ENCODE assay signal across 10 cellular contexts in the genomic region with DNA sequence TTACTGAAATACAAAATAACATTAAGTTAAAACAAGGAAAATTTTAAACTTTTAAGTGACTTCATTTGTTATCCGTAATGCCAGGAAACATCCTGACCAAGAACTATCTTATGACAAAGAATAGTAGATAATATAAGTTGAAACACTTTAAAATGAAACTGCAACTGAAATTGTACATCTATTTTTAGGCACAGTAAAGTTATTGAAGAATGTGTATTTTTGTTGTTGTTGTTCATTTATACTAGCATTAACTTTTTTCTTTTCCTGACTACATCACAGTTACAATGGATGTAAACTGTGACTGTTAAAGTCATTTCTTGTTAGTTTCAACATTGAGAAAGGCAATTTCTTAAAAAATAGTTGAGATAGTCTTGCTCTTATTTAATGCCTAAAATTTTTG. TPM values are rescaled to one million over a fixed set of nuclear protein-coding genes. Genes with fewer than 3 reads are reported as not detected.
DNase-seq lines count a peak whose midpoint lies in the region; ATAC-seq and TF ChIP-seq lines count a peak whose summit lies in the region.
"Had no signal": no experiment of that assay in that cellular context is flagged by ENCODE, and none has a peak within 500 bp of the region (broad histone marks: within the 10 kb centered on the region; RNA-seq: fewer than 3 reads in every experiment).

No MANE protein-coding gene starts in this region.

- TF ChIP-seq POLR2A in prostate gland (IDR thresholded peaks at IDR 0.05): no peak

- POLR2A ChIA-PET in AG04449 (lab: Yijun Ruan, JAX): interaction anchor here (4.4 kb wide), 1 partner anchor 92 kb away, joined by 41 read pairs; no protein-coding TSS in a partner anchor
- POLR2A ChIA-PET in activated CD8-positive, alpha-beta T cell treated with anti-CD3 and anti-CD28 coated beads for 36 hours (lab: Charles Lee): interaction anchor here (1.3 kb wide), 1 partner anchor 40 kb away, joined by 4 read pairs; a partner anchor contains a TSS

- peaks cover 2% of the 10 kb centered on the region; the same call in 1 of the 2 replicates for H3K27me3 Mint-ChIP-seq in HFFc6 (ENCODE audit: insufficient read depth)
- H3K27me3 Mint-ChIP-seq in activated CD8-positive, alpha-beta T cell treated with anti-CD3 and anti-CD28 coated beads for 36 hours: peaks cover 44% of the 10 kb centered on the region
- peaks cover 74% of the 10 kb centered on the region for H3K27me3 Mint-ChIP-seq in T-helper 2 cell treated with Interferon-gamma antibody and Interleukin-4, amounts not matched to agents 5 μg/mL and 100 μg/mL, for 36 hours (ENCODE audit: low read depth)

- intact Hi-C loops in prostate gland (cut with DNase I): no loop called here
- intact Hi-C loops in activated CD8-positive, alpha-beta T cell treated with anti-CD3 and anti-CD28 coated beads for 36 hours (cut with micrococcal nuclease): no loop called here

- H3K36me3 ChIP-seq in prostate gland: no peaks in the 10 kb centered on the region
- H3K36me3 ChIP-seq: WERI-Rb-1 had no signal

- H3K4me1 Mint-ChIP-seq in HFFc6 (ENCODE audit: low read depth): peaks cover 56% of the 10 kb centered on the region
- H3K4me1 Mint-ChIP-seq in activated CD8-positive, alpha-beta T cell treated with anti-CD3 and anti-CD28 coated beads for 36 hours (ENCODE audit: low read depth): peaks cover 14% of the 10 kb centered on the region
- peaks cover 19% of the 10 kb centered on the region for H3K4me1 Mint-ChIP-seq in T-helper 2 cell treated with Interferon-gamma antibody and Interleukin-4, amounts not matched to agents 5 μg/mL and 100 μg/mL, for 36 hours (ENCODE audit: low read depth)

- no peaks in the 10 kb centered on the region for H3K4me1 ChIP-seq in prostate gland (replicated peaks)

- H3K9me3 ChIP-seq in prostate gland: no peaks in the 10 kb centered on the region

- no peak for ATAC-seq in activated CD8-positive, alpha-beta T cell treated with anti-CD3 and anti-CD28 coated beads for 36 hours
- no peak for ATAC-seq in HG03095 (IDR thresholded peaks at IDR 0.05; ENCODE audit: unreplicated experiment)

- no peaks in the 10 kb centered on the region for H3K27me3 ChIP-seq in prostate gland (replicated peaks; ENCODE audit: insufficient read depth)

- H3K36me3 Mint-ChIP-seq in HFFc6 (ENCODE audit: low read depth): peaks cover 51% of the 10 kb centered on the region
- H3K36me3 Mint-ChIP-seq in activated CD8-positive, alpha-beta T cell treated with anti-CD3 and anti-CD28 coated beads for 36 hours (ENCODE audit: low read depth): no peaks in the 10 kb centered on the region
- no peaks in the 10 kb centered on the region for H3K36me3 Mint-ChIP-seq in T-helper 2 cell treated with Interferon-gamma antibody and Interleukin-4, amounts not matched to agents 5 μg/mL and 100 μg/mL, for 36 hours (ENCODE audit: low read depth)

- peak overlapping the region; percentile 74 to 80 for H3K27ac ChIP-seq in prostate gland
- H3K27ac ChIP-seq: WERI-Rb-1 had no signal

- no peaks in the 10 kb centered on the region for H3K9me3 Mint-ChIP-seq in HFFc6
- no peaks in the 10 kb centered on the region for H3K9me3 Mint-ChIP-seq in activated CD8-positive, alpha-beta T cell treated with anti-CD3 and anti-CD28 coated beads for 36 hours
- H3K9me3 Mint-ChIP-seq in T-helper 2 cell treated with Interferon-gamma antibody and Interleukin-4, amounts not matched to agents 5 μg/mL and 100 μg/mL, for 36 hours: no peaks in the 10 kb centered on the region

- H3K4me3 Mint-ChIP-seq in HFFc6: peak overlapping the region; percentile 92
- H3K4me3 Mint-ChIP-seq in activated CD8-positive, alpha-beta T cell treated with anti-CD3 and anti-CD28 coated beads for 36 hours: no peak overlapping the region
- no peak overlapping the region for H3K4me3 Mint-ChIP-seq in T-helper 2 cell treated with Interferon-gamma antibody and Interleukin-4, amounts not matched to agents 5 μg/mL and 100 μg/mL, for 36 hours
- H3K4me3 Mint-ChIP-seq: B cell had no signal

- CTCF ChIA-PET in AG04449 (lab: Yijun Ruan, JAX): interaction anchor here (6.9 to 9.1 kb wide), 4 partner anchors 8 to 118 kb away, joined by 90 to 219 read pairs (median 114); no protein-coding TSS in a partner anchor
- CTCF ChIA-PET in activated CD8-positive, alpha-beta T cell treated with anti-CD3 and anti-CD28 coated beads for 36 hours (lab: Charles Lee): interaction anchor here (1.5 to 5.4 kb wide), 2 partner anchors 116 to 117 kb away, joined by 3 to 30 read pairs; no protein-coding TSS in a partner anchor

- DNase-seq in AG04449 (ENCODE audit: low read depth, low spot score) (no peak), HFFc6 (no peak), dedifferentiated amniotic fluid mesenchymal stem cell (ENCODE audit: extremely low spot score) (peak; percentile 15), prostate gland (ENCODE audit: low spot score) (no peak), globus pallidus (ENCODE audit: low spot score) (no peak)
- no peak for DNase-seq in activated CD8-positive, alpha-beta T cell treated with anti-CD3 and anti-CD28 coated beads for 36 hours
- no peak for DNase-seq in T-helper 2 cell treated with Interferon-gamma antibody and Interleukin-4, amounts not matched to agents 5 μg/mL and 100 μg/mL, for 36 hours (ENCODE audit: low spot score)
- DNase-seq: WERI-Rb-1 had no signal

- TF ChIP-seq CTCF in AG04449 (IDR thresholded peaks at IDR 0.05; ENCODE audit: insufficient read depth, low read length, missing control alignments) (no peak), HFFc6 (IDR thresholded peaks at IDR 0.05) (no peak), prostate gland (IDR thresholded peaks at IDR 0.05) (no peak)
- no peak for TF ChIP-seq CTCF in activated CD8-positive, alpha-beta T cell treated with anti-CD3 and anti-CD28 coated beads for 36 hours (IDR thresholded peaks at IDR 0.05)

- WGBS in prostate gland: 62% methylated on average over 1 of the region's 1 CpG

- peak overlapping the region; percentile 88 for H3K27ac Mint-ChIP-seq in HFFc6
- no peak overlapping the region for H3K27ac Mint-ChIP-seq in activated CD8-positive, alpha-beta T cell treated with anti-CD3 and anti-CD28 coated beads for 36 hours
- H3K27ac Mint-ChIP-seq in T-helper 2 cell treated with Interferon-gamma antibody and Interleukin-4, amounts not matched to agents 5 μg/mL and 100 μg/mL, for 36 hours: no peak overlapping the region
- H3K27ac Mint-ChIP-seq: B cell had no signal

- H3K4me3 ChIP-seq in AG04449 (ENCODE audit: low read depth, low read length) (peak overlapping the region; percentile 63), prostate gland (peak overlapping the region; percentile 9 to 25)

RNA-seq across cellular contexts. Expression of a gene that starts 2.6 kb away (rescaled TPM):
- total RNA-seq in HFFc6 (2021; fragmentation: NEBNext Ultra II Directional; extraction: Animal tissue kit (Norgen Biotek cat#: 25700)): 100 to 1,000 TPM in 2 of 6 experiments, 10 to 100 TPM in 4; 85.0 to 112 (median 95.9) TPM
- total RNA-seq in prostate gland: 10 to 100 TPM; 10.7 to 23.3 TPM
- total RNA-seq in activated CD8-positive, alpha-beta T cell treated with anti-CD3 and anti-CD28 coated beads for 36 hours: not detected

RNA-seq across cellular contexts. Expression of a gene that starts 40.6 kb away (rescaled TPM):
- 10 to 100 TPM in 5 of 6 experiments, 1 to 10 TPM in 1; 9.8 to 15.0 (median 12.7) TPM for total RNA-seq in HFFc6 (2021; fragmentation: NEBNext Ultra II Directional; extraction: Animal tissue kit (Norgen Biotek cat#: 25700))
- 10 to 100 TPM; 12.4 to 20.8 TPM for total RNA-seq in prostate gland
- 10 to 100 TPM; 21.7 to 24.1 TPM for total RNA-seq in activated CD8-positive, alpha-beta T cell treated with anti-CD3 and anti-CD28 coated beads for 36 hours

Comparison
In these comparisons a context has a peak if more than half of its experiments do, and no peak if none do; other contexts are left out.
1. RNA of a gene that starts 2.6 kb away (total RNA-seq): 85.0 to 112 TPM in HFFc6 and 10.7 to 23.3 TPM in prostate gland; not detected in activated CD8-positive, alpha-beta T cell treated with anti-CD3 and anti-CD28 coated beads for 36 hours; every median in the first group is over 10 times any median in the second.